ENCODE assay signal across 7 cellular contexts in the genomic region with DNA sequence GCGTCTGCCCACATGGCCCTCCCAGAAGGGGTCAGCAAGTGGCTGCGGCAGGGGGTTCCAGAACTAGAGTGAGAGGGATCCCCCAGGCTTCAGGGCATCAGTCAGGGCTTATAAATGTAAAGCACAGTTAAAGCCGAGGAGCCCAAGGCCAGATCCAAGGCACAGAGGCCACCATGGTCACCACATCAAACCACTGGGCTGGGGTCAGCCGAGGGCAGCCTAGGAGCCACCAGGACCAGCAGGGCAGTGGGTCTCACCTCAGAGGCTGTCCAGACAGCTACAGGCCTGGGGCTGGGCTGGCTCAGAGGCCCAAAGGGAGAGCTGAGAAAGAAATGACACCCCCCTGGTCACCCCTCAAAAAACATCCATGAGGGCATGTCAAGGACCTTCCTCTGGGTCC.
"Had no signal": no experiment of that assay in that cellular context is flagged by ENCODE, and none has a peak within 500 bp of the region (broad histone marks: within the 10 kb centered on the region; RNA-seq: fewer than 3 reads in every experiment).

No MANE protein-coding gene starts in this region.

- DNase-seq: KBM-7, KG1 had no signal

- H3K4me3 Mint-ChIP-seq: IgD-negative memory B cell had no signal

- H3K9ac ChIP-seq: KMS-11 had no signal

- ATAC-seq: K562 had no signal

- H3K4me3 ChIP-seq: K562 had no signal

- FAIRE-seq: HTR-8/SVneo, K562 had no signal

- H3K36me3 Mint-ChIP-seq: IgD-negative memory B cell had no signal

- H3K27ac ChIP-seq: HL-60, KMS-11 had no signal

- H3K27me3 Mint-ChIP-seq: IgD-negative memory B cell had no signal

- H3K4me2 ChIP-seq: KMS-11 had no signal
